ENCODE assay signal across 11 cellular contexts in genomic region chrX:124299323-124299722, GRCh38. TPM values are rescaled to one million over a fixed set of nuclear protein-coding genes. Genes with fewer than 3 reads are reported as not detected.
"Had no signal": no experiment of that assay in that cellular context is flagged by ENCODE, and none has a peak within 500 bp of the region (broad histone marks: within the 10 kb centered on the region; RNA-seq: fewer than 3 reads in every experiment).

No MANE protein-coding gene starts in this region.

RNA-seq across cellular contexts. Expression of gene TEX13D, which starts 33.1 kb away (rescaled TPM):
- total RNA-seq: activated B cell treated with CpG ODN at 0.5 μM for 24 hours; activated CD4-positive, alpha-beta memory T cell treated with anti-CD3 and anti-CD28 coated beads, Interleukin-2, amount 10 ng/mL, durations not matched to agents 7 days and 5 days; activated CD4-positive, alpha-beta T cell treated with anti-CD3 and anti-CD28 coated beads for 36 hours; activated CD4-positive, alpha-beta T cell treated with anti-CD3 and anti-CD28 coated beads, Interleukin-2, amount 10 ng/mL, durations not matched to agents 7 days and 5 days; activated CD8-positive, alpha-beta memory T cell treated with anti-CD3 and anti-CD28 coated beads, Interleukin-2, amount 10 ng/mL, durations not matched to agents 7 days and 5 days; activated CD8-positive, alpha-beta T cell treated with anti-CD3 and anti-CD28 coated beads, Interleukin-2, amount 10 ng/mL, durations not matched to agents 7 days and 5 days; T-cell; T-helper 1 cell treated with Interleukin-12 subunit alpha and Interleukin-12 subunit beta and Interleukin-4 antibody, amounts not matched to agents 30 ng/mL and 1 ng/mL, for 36 hours; T-helper 17 cell; T-helper 2 cell treated with Interferon-gamma antibody and Interleukin-4, amounts not matched to agents 100 ng/mL and 5 ng/mL, for 36 hours; WTC11 had no signal

RNA-seq across cellular contexts. Expression of gene SH2D1A, which starts 47.0 kb away (rescaled TPM):
- total RNA-seq: activated B cell treated with CpG ODN at 0.5 μM for 24 hours had no signal
